8 cellular contexts compared by ENCODE assay signal in genomic region chr1:226938903-226939438, GRCh38. TPM values are rescaled to one million over a fixed set of nuclear protein-coding genes. Genes with fewer than 3 reads are reported as not detected.
DNase-seq lines count a peak whose midpoint lies in the region; ATAC-seq, FAIRE-seq and TF ChIP-seq lines count a peak whose summit lies in the region.

No MANE protein-coding gene starts in this region.

- H3K9me1 ChIP-seq in endothelial cell of umbilical vein (replicated peaks; ENCODE audit: control insufficient read depth, extremely low read depth, insufficient read depth, low read length) = no peaks in the 10 kb centered on the region

- peak overlapping the region; percentile 80 for H2AFZ ChIP-seq in endothelial cell of umbilical vein (ENCODE audit: low read depth, low read length)

- H3K4me1 ChIP-seq in heart left ventricle = peaks cover 3 to 50% (median 40%) of the 10 kb centered on the region in 12 donors
- H3K4me1 ChIP-seq in endothelial cell of umbilical vein (ENCODE audit: control insufficient read depth, extremely low read depth, insufficient read depth, low read length) = peaks cover 7% of the 10 kb centered on the region

- H3K4me2 ChIP-seq in endothelial cell of umbilical vein (ENCODE audit: insufficient read depth, low read length) = peak overlapping the region; percentile 79

- FAIRE-seq in endothelial cell of umbilical vein (lab: Jason Lieb, UNC) = no peak

- peak overlapping the region; percentile 87 for H3K4me3 Mint-ChIP-seq in nephron progenitor cell

- 5 to 9% (median 6%) methylated on average over 12 of the region's 12 CpGs for WGBS in heart left ventricle, 4 donors

- intact Hi-C loops in heart left ventricle (cut with DNase I) (loop anchor here in 1 of 10 donors (1.0 to 2.0 kb wide), 2 partner anchors 18 to 68 kb away; no protein-coding TSS in a partner anchor), left ventricle myocardium superior (cut with micrococcal nuclease) (no loop called here), endothelial cell of umbilical vein (cut with micrococcal nuclease) (loop anchor here (5.0 kb wide), 1 partner anchor 48 kb away; no protein-coding TSS in a partner anchor)

- peak overlapping the region; percentile 41 to 98 (median 82) for H3K4me3 ChIP-seq in heart left ventricle
- peak overlapping the region; percentile 40 to 63 (median 53) for H3K4me3 ChIP-seq in endothelial cell of umbilical vein (replicated peaks in 1 of 3; ENCODE audit: insufficient read depth in 1 of 3, low read depth in 1 of 3, low read length in 3 of 3)

- peak overlapping the region; percentile 96 for H3K27ac Mint-ChIP-seq in nephron progenitor cell

- H3K79me2 ChIP-seq in endothelial cell of umbilical vein (ENCODE audit: control insufficient read depth, insufficient read depth, low read length) = no peaks in the 10 kb centered on the region

- H3K27me3 ChIP-seq in heart left ventricle (no peaks in the 10 kb centered on the region), endothelial cell of umbilical vein (ENCODE audit: control insufficient read depth in 2 of 2, insufficient read depth in 2 of 2, low read length in 2 of 2) (no peaks in the 10 kb centered on the region)

- TF ChIP-seq POLR2A in heart left ventricle (IDR thresholded peaks at IDR 0.05) (no peak), endothelial cell of umbilical vein (IDR thresholded peaks at IDR 0.05; ENCODE audit: low read depth, low read length) (no peak)

- CTCF ChIA-PET in endothelial cell of umbilical vein (lab: Charles Lee) = interaction anchor here (0.6 to 2.3 kb wide), 10 partner anchors 12 to 946 kb away, joined by 3 to 10 read pairs (median 4); no protein-coding TSS in a partner anchor
- CTCF ChIA-PET in HEK293T (lab: Yijun Ruan, JAX) = interaction anchor here (0.7 to 3.1 kb wide), 3 partner anchors 26 to 306 kb away, joined by 4 to 14 read pairs (median 4); no protein-coding TSS in a partner anchor

- dilution Hi-C loops in endothelial cell of umbilical vein (cut with MboI; ENCODE audit: extremely low pct_ligation_motif_present, low sequenced_read_pairs) = no loop called here

- peaks cover 29% of the 10 kb centered on the region for H3K36me3 Mint-ChIP-seq in nephron progenitor cell (ENCODE audit: low read depth)

- DNase-seq in heart left ventricle (no peak), left ventricle myocardium superior (no peak), RPMI8226 (peak; percentile 40), endothelial cell of umbilical vein (ENCODE audit: low read depth, low spot score) (peak; percentile 55), nephron progenitor cell (no peak), HEK293T (ENCODE audit: extremely low spot score) (no peak), NAMALWA (ENCODE audit: low spot score) (no peak)

- H3K36me3 ChIP-seq in heart left ventricle = peaks cover 0 to 4% (median 0%) of the 10 kb centered on the region in 9 donors
- no peaks in the 10 kb centered on the region for H3K36me3 ChIP-seq in endothelial cell of umbilical vein (ENCODE audit: control insufficient read depth in 2 of 2, extremely low read depth in 1 of 2, insufficient read depth in 2 of 2, low read length in 2 of 2)

- H3K4me1 Mint-ChIP-seq in nephron progenitor cell = peaks cover 49% of the 10 kb centered on the region

- no peak for ATAC-seq in heart left ventricle
- no peak for ATAC-seq in left ventricle myocardium superior
- ATAC-seq in GM21447 (IDR thresholded peaks at IDR 0.05; ENCODE audit: unreplicated experiment) = no peak

- peaks cover 30% of the 10 kb centered on the region for H3K9me3 Mint-ChIP-seq in nephron progenitor cell

- POLR2A ChIA-PET in endothelial cell of umbilical vein (lab: Charles Lee) (interaction anchor here (0.6 to 0.8 kb wide), 6 partner anchors 8 to 625 kb away, joined by 3 to 9 read pairs (median 5); no protein-coding TSS in a partner anchor), HEK293T (lab: Yijun Ruan, JAX) (interaction anchor here (0.6 to 1.4 kb wide), 10 partner anchors 9 to 500 kb away, joined by 3 to 7 read pairs (median 3); no protein-coding TSS in a partner anchor)

- peaks cover 24% of the 10 kb centered on the region for H3K27me3 Mint-ChIP-seq in nephron progenitor cell (ENCODE audit: low read depth, poor library complexity)

- no peak for TF ChIP-seq CTCF in heart left ventricle (IDR thresholded peaks at IDR 0.05)
- TF ChIP-seq CTCF in endothelial cell of umbilical vein (IDR thresholded peaks at IDR 0.05; ENCODE audit: extremely low read depth in 1 of 2, insufficient read depth in 1 of 2, low read depth in 1 of 2, low read length in 2 of 2) = no peak
- TF ChIP-seq CTCF in nephron progenitor cell (IDR thresholded peaks at IDR 0.05) = no peak

- H3K27ac ChIP-seq in heart left ventricle = peak overlapping the region; percentile 92 to 99 (median 98)
- peak overlapping the region; percentile 46 for H3K27ac ChIP-seq in endothelial cell of umbilical vein (ENCODE audit: insufficient read depth, low read depth, low read length)

- TSS peak; percentile 82 for BruUV-seq in endothelial cell of umbilical vein (replicated peaks; lab: Mats Ljungman, UMichigan)

- H3K9ac ChIP-seq in endothelial cell of umbilical vein (replicated peaks; ENCODE audit: extremely low read depth, insufficient read depth, low read length) = peak overlapping the region; percentile 57

- no peaks in the 10 kb centered on the region for H4K20me1 ChIP-seq in endothelial cell of umbilical vein (replicated peaks; ENCODE audit: control insufficient read depth, extremely low read depth, insufficient read depth, low read length)

- H3K9me3 ChIP-seq in heart left ventricle (peaks cover 0 to 18% (median 15%) of the 10 kb centered on the region in 12 donors), endothelial cell of umbilical vein (replicated peaks; ENCODE audit: control insufficient read depth, insufficient read depth, low read length) (no peaks in the 10 kb centered on the region)

TF ChIP-seq in endothelial cell of umbilical vein, 7 proteins besides CTCF, POLR2A, EP300 and RAD21:
- peak; percentile 37 for TF ChIP-seq FOS (IDR thresholded peaks at IDR 0.05; ENCODE audit: borderline replicate concordance, insufficient read depth, low read length)
- TF ChIP-seq GATA2 (IDR thresholded peaks at IDR 0.05; ENCODE audit: insufficient read depth, insufficient read length, low read depth, low read length) = no peak

TF ChIP-seq in HEK293T, 16 proteins besides CTCF, POLR2A, EP300 and RAD21:
- no peak for TF ChIP-seq FOXA1 (IDR thresholded peaks at IDR 0.05)
- TF ChIP-seq SP1 (IDR thresholded peaks at IDR 0.05) = no peak
- TF ChIP-seq PKNOX1 (IDR thresholded peaks at IDR 0.05) = no peak
- no peak for TF ChIP-seq L3MBTL2 (conservative IDR thresholded peaks at IDR 0.05)
- TF ChIP-seq CTBP1 (IDR thresholded peaks at IDR 0.05; ENCODE audit: borderline replicate concordance) = no peak
- TF ChIP-seq FOXK2 (IDR thresholded peaks at IDR 0.05) = no peak
- no peak for TF ChIP-seq ARNT (IDR thresholded peaks at IDR 0.05)
- TF ChIP-seq NFRKB (IDR thresholded peaks at IDR 0.05) = no peak
- TF ChIP-seq ELF4 (IDR thresholded peaks at IDR 0.05) = no peak
- TF ChIP-seq LEF1 (IDR thresholded peaks at IDR 0.05; ENCODE audit: borderline replicate concordance) = no peak
- TF ChIP-seq BHLHE40 (IDR thresholded peaks at IDR 0.05; ENCODE audit: borderline replicate concordance) = no peak
- TF ChIP-seq SUZ12 (IDR thresholded peaks at IDR 0.05) = no peak
- no peak for TF ChIP-seq FOXM1 (IDR thresholded peaks at IDR 0.05; ENCODE audit: borderline replicate concordance)
TF ChIP-seq in HEK293T: peak in this region for 0.

RNA-seq across cellular contexts. Expression of gene COQ8A, which starts 1.1 kb away (rescaled TPM):
- total RNA-seq in heart left ventricle (100 to 1,000 TPM; 141 to 915 (median 310) TPM), left ventricle myocardium superior (438 TPM), endothelial cell of umbilical vein (7.3 and 9.4 TPM in 2 replicates)
- polyA plus RNA-seq in heart left ventricle (100 to 1,000 TPM; 193 to 243 TPM), endothelial cell of umbilical vein (5.7 and 6.8 TPM in 2 replicates)
- polyA plus RNA-seq in endothelial cell of umbilical vein (2011; cell fraction: cytosol; rRNA removed) = 4.5 and 5.3 TPM in 2 replicates
- polyA plus RNA-seq in endothelial cell of umbilical vein (2011; cell fraction: nucleus; rRNA removed) = 14.8 and 14.9 TPM in 2 replicates
- 4.5 and 6.5 TPM in 2 replicates for polyA plus RNA-seq in endothelial cell of umbilical vein (2012)
- polyA minus RNA-seq in endothelial cell of umbilical vein = 5.6 and 6.3 TPM in 2 replicates
- polyA minus RNA-seq in endothelial cell of umbilical vein (2011; cell fraction: cytosol; rRNA and poly(A)+ RNA removed) = 11.8 TPM
- polyA minus RNA-seq in endothelial cell of umbilical vein (2011; cell fraction: nucleus; rRNA and poly(A)+ RNA removed) = 3.5 and 4.9 TPM in 2 replicates

Comparison
In these comparisons a context has a peak if more than half of its experiments do, and no peak if none do; other contexts are left out.
1. DNase-seq: peak in RPMI8226 (single experiment) and endothelial cell of umbilical vein (single experiment); none in heart left ventricle (0 of 5), left ventricle myocardium superior (single experiment), nephron progenitor cell (single experiment), HEK293T (single experiment) and NAMALWA (single experiment).
2. RNA of gene COQ8A, which starts 1.1 kb away (total RNA-seq): 438 TPM in left ventricle myocardium superior (single experiment) and 141 to 915 TPM in heart left ventricle; 7.3 to 9.4 TPM in endothelial cell of umbilical vein; every median in the first group is over 10 times any median in the second.